Comparison of ENCODE assay signal across 17 cellular contexts in genomic region chr20:63952210-63952535, GRCh38. TPM values are rescaled to one million over a fixed set of nuclear protein-coding genes. Genes with fewer than 3 reads are reported as not detected.
DNase-seq lines count a peak whose midpoint lies in the region; ATAC-seq, FAIRE-seq and TF ChIP-seq lines count a peak whose summit lies in the region.
"Had no signal": no experiment of that assay in that cellular context is flagged by ENCODE, and none has a peak within 500 bp of the region (broad histone marks: within the 10 kb centered on the region; RNA-seq: fewer than 3 reads in every experiment).

No MANE protein-coding gene starts in this region.

- FAIRE-seq in GM12878 (lab: Jason Lieb, UNC) (no peak), small intestine (lab: Jason Lieb, UNC) (no peak)
- FAIRE-seq: G401.6 had no signal

- H3K36me3 ChIP-seq in BLaER1: 0 out of 2 replicates have a peak, but pooled peaks cover 6% of the 10 kb centered on the region
- no peaks in the 10 kb centered on the region; a peak in 2 of 4 replicates for H3K36me3 ChIP-seq in GM12878 (ENCODE audit: control insufficient read depth in 2 of 2, insufficient read depth in 2 of 2, low read length in 1 of 2)
- peaks cover 0 to 2% (median 0%) of the 10 kb centered on the region in 4 donors for H3K36me3 ChIP-seq in liver (ENCODE audit: control insufficient read depth in 4 of 4, insufficient read depth in 3 of 4, low read depth in 1 of 4, low read length in 3 of 4)
- no peaks in the 10 kb centered on the region for H3K36me3 ChIP-seq in small intestine (ENCODE audit: control insufficient read depth in 2 of 2, insufficient read depth in 2 of 2, low read length in 2 of 2)
- H3K36me3 ChIP-seq: upper lobe of right lung had no signal

- H3K4me3 ChIP-seq in BLaER1 (peak overlapping the region; percentile 60), GM12878 (no peak overlapping the region), liver (ENCODE audit: low read depth in 1 of 3, low read length in 3 of 3) (no peak overlapping the region), small intestine (ENCODE audit: low read depth in 1 of 2, low read length in 2 of 2) (no peak overlapping the region)
- H3K4me3 ChIP-seq: hepatocyte, upper lobe of right lung had no signal

- no peaks in the 10 kb centered on the region for H3K9me3 ChIP-seq in BLaER1
- no peaks in the 10 kb centered on the region for H3K9me3 ChIP-seq in GM12878 (replicated peaks; ENCODE audit: control insufficient read depth, insufficient read depth, low read length)
- no peaks in the 10 kb centered on the region for H3K9me3 ChIP-seq in liver (ENCODE audit: control insufficient read depth in 4 of 4, low read length in 3 of 4)
- H3K9me3 ChIP-seq in small intestine (ENCODE audit: control insufficient read depth, low read depth): no peaks in the 10 kb centered on the region
- H3K9me3 ChIP-seq: upper lobe of right lung had no signal

- POLR2A ChIA-PET in GM12878 (lab: Charles Lee): no interaction called here

- peaks cover 55% of the 10 kb centered on the region for H3K79me2 ChIP-seq in GM12878 (ENCODE audit: control insufficient read depth, insufficient read depth, low read length)

- H2AFZ ChIP-seq in GM12878 (ENCODE audit: control insufficient read depth, low read depth, low read length): no peak overlapping the region
- H2AFZ ChIP-seq: hepatocyte had no signal

- DNase-seq in GM12878 (ENCODE audit: low read depth, low spot score): no peak
- no peak for DNase-seq in small intestine
- no peak for DNase-seq in OCI-M2 (lab: John Stamatoyannopoulos, UW; ENCODE audit: unreplicated experiment)
- no peak for DNase-seq in activated gamma-delta T cell treated with Interleukin-2 at 50 U/mL for 16 hours
- DNase-seq in dedifferentiated amniotic fluid mesenchymal stem cell (ENCODE audit: extremely low spot score): no peak
- DNase-seq in NCI-H446 treated with DMSO at 0.1 percent for 48 hours (lab: John Stamatoyannopoulos, UW): no peak
- DNase-seq: activated CD8-positive, alpha-beta T cell treated with anti-CD3 and anti-CD28 coated beads for 36 hours; cortex of kidney; naive thymus-derived CD4-positive, alpha-beta T cell; NCI-H774; stimulated activated CD4-positive, alpha-beta T cell treated with anti-CD3 and anti-CD28 coated beads, Interleukin-1b, Interleukin-23, amount 100 ng/mL, for 48 hours; upper lobe of right lung had no signal

- H3K9ac ChIP-seq in BLaER1 (peak overlapping the region; percentile 75; the same call in 1 of the 2 replicates), GM12878 (ENCODE audit: control insufficient read depth, insufficient read depth, low read length) (no peak overlapping the region), liver (ENCODE audit: low read depth in 1 of 2, low read length in 2 of 2) (no peak overlapping the region)

- SMC1A ChIA-PET in GM12878 (lab: Charles Lee; ENCODE audit: uncharacterized antibody, unreplicated experiment): no interaction called here

- CTCF ChIA-PET in GM12878 (lab: Yijun Ruan, JAX): no interaction called here

- TF ChIP-seq RAD21 in GM12878 (IDR thresholded peaks at IDR 0.05; ENCODE audit: insufficient read depth, low read depth, low read length) (no peak), liver (IDR thresholded peaks at IDR 0.05) (no peak)

- H4K20me1 ChIP-seq in BLaER1 (peaks cover 88% of the 10 kb centered on the region), GM12878 (ENCODE audit: control insufficient read depth, insufficient read depth) (peaks cover 7% of the 10 kb centered on the region)

- no peak for TF ChIP-seq EP300 in GM12878 (IDR thresholded peaks at IDR 0.05; ENCODE audit: borderline replicate concordance in 1 of 2, control insufficient read depth in 1 of 2, low read depth in 2 of 2, low read length in 2 of 2)

- 86% methylated on average over 15 of the region's 15 CpGs for WGBS in GM12878 (ENCODE audit: insufficient coverage, insufficient replicate concordance, low lambda C conversion rate, missing lambda C conversion rate)
- 91% methylated on average over 15 of the region's 15 CpGs for WGBS in liver
- 66 to 78% (median 68%) methylated on average over 15 of the region's 15 CpGs for WGBS in small intestine, 3 donors

- H3K27ac ChIP-seq in BLaER1 (peak overlapping the region; percentile 81), GM12878 (ENCODE audit: control insufficient read depth, insufficient read depth) (no peak overlapping the region), liver (ENCODE audit: low read depth in 1 of 2, low read length in 2 of 2) (peak overlapping the region; percentile 10 to 39), small intestine (ENCODE audit: low read depth in 1 of 2, low read length in 1 of 2) (peak overlapping the region; percentile 70 to 74)
- H3K27ac ChIP-seq: hepatocyte had no signal

- H3K4me1 ChIP-seq in BLaER1: peaks cover 88% of the 10 kb centered on the region
- peaks cover 28% of the 10 kb centered on the region for H3K4me1 ChIP-seq in GM12878 (ENCODE audit: control insufficient read depth, insufficient read depth, low read length)
- H3K4me1 ChIP-seq in liver (ENCODE audit: control insufficient read depth in 4 of 4, insufficient read depth in 4 of 4, low read length in 3 of 4): peaks cover 29 to 84% (median 70%) of the 10 kb centered on the region in 4 donors
- peaks cover 13 to 23% of the 10 kb centered on the region in 2 donors for H3K4me1 ChIP-seq in small intestine (ENCODE audit: control insufficient read depth in 2 of 2, insufficient read depth in 1 of 2, low read depth in 1 of 2, low read length in 1 of 2)

- in situ Hi-C loops in GM12878 (cut with MboI): no loop called here

- H3K4me2 ChIP-seq in BLaER1 (peak overlapping the region; percentile 96), GM12878 (ENCODE audit: control insufficient read depth, insufficient read depth) (peak overlapping the region; percentile 44; the same call in 1 of the 2 replicates)
- H3K4me2 ChIP-seq: hepatocyte had no signal

- ATAC-seq in GM12878: no peak
- ATAC-seq: activated CD8-positive, alpha-beta T cell treated with anti-CD3 and anti-CD28 coated beads for 36 hours; activated T-helper 17 cell treated with anti-CD3 and anti-CD28 coated beads, Interleukin-2, amount 50 U/mL, for 72 hours; naive thymus-derived CD4-positive, alpha-beta T cell; upper lobe of right lung had no signal

- no peak for TF ChIP-seq POLR2A in GM12878 (IDR thresholded peaks at IDR 0.05; ENCODE audit: low read depth, low read length)

- RAD21 ChIA-PET in GM12878 (lab: Charles Lee; ENCODE audit: unreplicated experiment): no interaction called here

- no TSS peak for BruUV-seq in GM12878 (replicated peaks; lab: Mats Ljungman, UMichigan)

- intact Hi-C loops in GM12878 (cut with micrococcal nuclease; ENCODE audit: unreplicated experiment): no loop called here

- TF ChIP-seq CTCF in GM12878 (IDR thresholded peaks at IDR 0.05 in 2 of 3, conservative IDR thresholded peaks at IDR 0.05 in 1 of 3; ENCODE audit: control insufficient read depth in 2 of 3, extremely low read depth in 1 of 3, insufficient read depth in 1 of 3, low read depth in 3 of 3, low read length in 3 of 3): no peak
- TF ChIP-seq CTCF in liver (IDR thresholded peaks at IDR 0.05; ENCODE audit: low read depth, low read length, missing input control): no peak

- H3K27me3 ChIP-seq in BLaER1 (no peaks in the 10 kb centered on the region), GM12878 (replicated peaks in 1 of 2; ENCODE audit: control insufficient read depth in 2 of 2, insufficient read depth in 2 of 2, low read length in 1 of 2) (no peaks in the 10 kb centered on the region), liver (ENCODE audit: control insufficient read depth in 4 of 4, insufficient read depth in 4 of 4, low read length in 3 of 4) (no peaks in the 10 kb centered on the region), small intestine (ENCODE audit: control insufficient read depth in 2 of 2, insufficient read depth in 2 of 2, low read length in 2 of 2) (no peaks in the 10 kb centered on the region)
- H3K27me3 ChIP-seq: hepatocyte, upper lobe of right lung had no signal

RNA-seq across cellular contexts. Expression of gene UCKL1, which starts 4.0 kb away (rescaled TPM):
- total RNA-seq in GM12878 (2013; cell fraction: nucleolus; rRNA removed): 58.9 and 62.6 TPM in 2 replicates
- total RNA-seq in GM12878 (2014; rRNA removed) (17.5 and 23.6 TPM in 2 replicates), GM12878 (2014; rRNA removed; fragmentation: Illumina TruSeq; extraction: Trizol) (11.0 and 13.2 TPM in 2 replicates), GM12878 (2021) (30.0 and 36.3 TPM in 2 replicates), liver (10 to 100 TPM; 16.4 to 20.4 TPM)
- 10.2 TPM for polyA plus RNA-seq in GM12878 (2011; ENCODE audit: low read depth)
- polyA plus RNA-seq in GM12878 (2011; rRNA removed) (10.9 and 26.0 TPM in 2 replicates), GM12878 (2014; fragmentation: Illumina TruSeq; extraction: Trizol) (5.6 and 13.4 TPM in 2 replicates), GM12878 (2014; fragmentation: Nextera tagmentation; extraction: Ambion mirVana) (1 to 10 TPM; 2.4 to 7.9 TPM), GM12878 (2014; rRNA removed) (34.4 and 42.5 TPM in 2 replicates), GM12878 (2016; fragmentation: Nextera tagmentation; extraction: Ambion mirVana) (10 to 100 TPM; 27.9 to 30.8 TPM), liver (10 to 100 TPM; 16.4 to 20.1 TPM), small intestine (100 to 1,000 TPM in 1 of 3 donors, 10 to 100 TPM in 2; 47.1 to 131 (median 81.1) TPM)
- 34.7 and 54.2 TPM in 2 replicates for polyA plus RNA-seq in GM12878 (2011; cell fraction: cytosol; rRNA removed)
- 190 and 213 TPM in 2 replicates for polyA plus RNA-seq in GM12878 (2011; cell fraction: nucleus; rRNA removed)
- polyA plus RNA-seq in GM12878 (2012): 22.7 and 27.4 TPM in 2 replicates
- polyA minus RNA-seq in GM12878 (2011; rRNA and poly(A)+ RNA removed): 21.1 and 31.2 TPM in 2 replicates
- 9.9 and 11.3 TPM in 2 replicates for polyA minus RNA-seq in GM12878 (2011; cell fraction: cytosol; rRNA and poly(A)+ RNA removed)
- 26.1 and 40.2 TPM in 2 replicates for polyA minus RNA-seq in GM12878 (2011; cell fraction: nucleus; rRNA and poly(A)+ RNA removed)

RNA-seq across cellular contexts. Expression of gene ZNF512B, which starts 17.6 kb away (rescaled TPM):
- total RNA-seq in GM12878 (2013; cell fraction: nucleolus; rRNA removed): 16.9 and 19.5 TPM in 2 replicates
- total RNA-seq in GM12878 (2014; rRNA removed) (11.2 and 12.1 TPM in 2 replicates), GM12878 (2014; rRNA removed; fragmentation: Illumina TruSeq; extraction: Trizol) (5.2 and 5.6 TPM in 2 replicates), GM12878 (2021) (21.2 and 23.9 TPM in 2 replicates), liver (10 to 100 TPM in 1 of 2 donors, 1 to 10 TPM in 1; 9.2 to 11.8 TPM)
- 4.3 TPM for polyA plus RNA-seq in GM12878 (2011; ENCODE audit: low read depth)
- polyA plus RNA-seq in GM12878 (2011; rRNA removed) (1.8 and 2.8 TPM in 2 replicates), GM12878 (2014; fragmentation: Illumina TruSeq; extraction: Trizol) (2.0 and 5.1 TPM in 2 replicates), GM12878 (2014; fragmentation: Nextera tagmentation; extraction: Ambion mirVana) (under 1 TPM; 0.06 to 0.09 TPM), GM12878 (2014; rRNA removed) (12.2 and 15.2 TPM in 2 replicates), GM12878 (2016; fragmentation: Nextera tagmentation; extraction: Ambion mirVana) (1 to 10 TPM; 1.1 to 1.6 TPM), liver (10 to 100 TPM in 1 of 2 donors, 1 to 10 TPM in 1; 1.8 to 10.4 TPM), small intestine (1 to 10 TPM; 2.5 to 4.3 (median 3.0) TPM)
- polyA plus RNA-seq in GM12878 (2011; cell fraction: cytosol; rRNA removed): 4.7 and 6.6 TPM in 2 replicates
- polyA plus RNA-seq in GM12878 (2011; cell fraction: nucleus; rRNA removed): 39.6 and 50.7 TPM in 2 replicates
- polyA plus RNA-seq in GM12878 (2012): 11.0 and 14.2 TPM in 2 replicates
- 1.8 and 4.2 TPM in 2 replicates for polyA minus RNA-seq in GM12878 (2011; rRNA and poly(A)+ RNA removed)
- 2.4 and 2.7 TPM in 2 replicates for polyA minus RNA-seq in GM12878 (2011; cell fraction: cytosol; rRNA and poly(A)+ RNA removed)
- polyA minus RNA-seq in GM12878 (2011; cell fraction: nucleus; rRNA and poly(A)+ RNA removed): 4.0 and 6.9 TPM in 2 replicates

RNA-seq across cellular contexts. Expression of gene SAMD10, which starts 27.3 kb away (rescaled TPM):
- total RNA-seq in GM12878 (2013; cell fraction: nucleolus; rRNA removed): 118 and 125 TPM in 2 replicates
- 20.2 and 23.9 TPM in 2 replicates for total RNA-seq in GM12878 (2014; rRNA removed)
- 7.3 and 9.1 TPM in 2 replicates for total RNA-seq in GM12878 (2014; rRNA removed; fragmentation: Illumina TruSeq; extraction: Trizol)
- total RNA-seq in GM12878 (2021): 42.1 and 42.7 TPM in 2 replicates
- polyA plus RNA-seq in GM12878 (2011; ENCODE audit: low read depth): 26.5 TPM
- 14.1 and 28.4 TPM in 2 replicates for polyA plus RNA-seq in GM12878 (2011; rRNA removed)
- 45.8 and 64.7 TPM in 2 replicates for polyA plus RNA-seq in GM12878 (2011; cell fraction: cytosol; rRNA removed)
- 503 and 608 TPM in 2 replicates for polyA plus RNA-seq in GM12878 (2011; cell fraction: nucleus; rRNA removed)
- 51.9 and 72.0 TPM in 2 replicates for polyA plus RNA-seq in GM12878 (2012)
- polyA plus RNA-seq in GM12878 (2014; fragmentation: Illumina TruSeq; extraction: Trizol): 4.7 and 16.3 TPM in 2 replicates
- polyA plus RNA-seq in GM12878 (2014; fragmentation: Nextera tagmentation; extraction: Ambion mirVana): 1 to 10 TPM; 1.3 to 3.5 TPM
- polyA plus RNA-seq in GM12878 (2014; rRNA removed): 51.4 and 52.0 TPM in 2 replicates
- polyA plus RNA-seq in GM12878 (2016; fragmentation: Nextera tagmentation; extraction: Ambion mirVana): 10 to 100 TPM; 16.1 to 19.5 TPM
- polyA minus RNA-seq in GM12878 (2011; rRNA and poly(A)+ RNA removed): 4.3 and 15.1 TPM in 2 replicates
- polyA minus RNA-seq in GM12878 (2011; cell fraction: cytosol; rRNA and poly(A)+ RNA removed): 12.4 and 12.9 TPM in 2 replicates
- polyA minus RNA-seq in GM12878 (2011; cell fraction: nucleus; rRNA and poly(A)+ RNA removed): 18.6 and 20.6 TPM in 2 replicates
- 1 to 10 TPM; 1.4 to 2.8 TPM for total RNA-seq in liver
- polyA plus RNA-seq in liver: 1 to 10 TPM in 1 of 2 donors, under 1 TPM in 1; 0.74 to 3.4 TPM
- polyA plus RNA-seq in small intestine: 1 to 10 TPM; 3.6 to 7.3 (median 5.8) TPM

RNA-seq across cellular contexts. Expression of gene PRPF6, which starts 28.8 kb away (rescaled TPM):
- 134 and 156 TPM in 2 replicates for total RNA-seq in GM12878 (2013; cell fraction: nucleolus; rRNA removed)
- total RNA-seq in GM12878 (2014; rRNA removed) (57.6 and 62.5 TPM in 2 replicates), GM12878 (2014; rRNA removed; fragmentation: Illumina TruSeq; extraction: Trizol) (66.1 and 72.2 TPM in 2 replicates), GM12878 (2021) (100 and 102 TPM in 2 replicates), liver (10 to 100 TPM; 24.2 to 24.9 TPM)
- polyA plus RNA-seq in GM12878 (2011; ENCODE audit: low read depth): 52.6 TPM
- polyA plus RNA-seq in GM12878 (2011; rRNA removed) (33.4 and 52.7 TPM in 2 replicates), GM12878 (2014; fragmentation: Illumina TruSeq; extraction: Trizol) (53.4 and 73.9 TPM in 2 replicates), GM12878 (2014; fragmentation: Nextera tagmentation; extraction: Ambion mirVana) (10 to 100 TPM in 1 of 2 experiments, 1 to 10 TPM in 1; 5.0 to 10.7 TPM), GM12878 (2014; rRNA removed) (70.4 and 71.9 TPM in 2 replicates), GM12878 (2016; fragmentation: Nextera tagmentation; extraction: Ambion mirVana) (100 to 1,000 TPM in 1 of 2 experiments, 10 to 100 TPM in 1; 97.9 to 102 TPM), liver (10 to 100 TPM; 16.3 to 22.0 TPM), small intestine (10 to 100 TPM; 35.3 to 48.6 (median 47.5) TPM)
- 56.1 and 59.7 TPM in 2 replicates for polyA plus RNA-seq in GM12878 (2011; cell fraction: cytosol; rRNA removed)
- polyA plus RNA-seq in GM12878 (2011; cell fraction: nucleus; rRNA removed): 68.3 and 113 TPM in 2 replicates
- 74.7 and 84.6 TPM in 2 replicates for polyA plus RNA-seq in GM12878 (2012)
- polyA minus RNA-seq in GM12878 (2011; rRNA and poly(A)+ RNA removed): 56.6 and 60.4 TPM in 2 replicates
- polyA minus RNA-seq in GM12878 (2011; cell fraction: cytosol; rRNA and poly(A)+ RNA removed): 25.3 and 31.2 TPM in 2 replicates
- polyA minus RNA-seq in GM12878 (2011; cell fraction: nucleus; rRNA and poly(A)+ RNA removed): 22.7 and 36.7 TPM in 2 replicates

RNA-seq across cellular contexts. Expression of gene DNAJC5, which starts 57.2 kb away (rescaled TPM):
- 32.0 and 39.1 TPM in 2 replicates for total RNA-seq in GM12878 (2013; cell fraction: nucleolus; rRNA removed)
- 33.7 and 36.0 TPM in 2 replicates for total RNA-seq in GM12878 (2014; rRNA removed)
- 16.9 and 17.9 TPM in 2 replicates for total RNA-seq in GM12878 (2014; rRNA removed; fragmentation: Illumina TruSeq; extraction: Trizol)
- 34.6 and 36.8 TPM in 2 replicates for total RNA-seq in GM12878 (2021)
- 10.2 TPM for polyA plus RNA-seq in GM12878 (2011; ENCODE audit: low read depth)
- 13.2 and 20.6 TPM in 2 replicates for polyA plus RNA-seq in GM12878 (2011; rRNA removed)
- polyA plus RNA-seq in GM12878 (2011; cell fraction: cytosol; rRNA removed): 29.7 and 34.3 TPM in 2 replicates
- 34.3 and 39.2 TPM in 2 replicates for polyA plus RNA-seq in GM12878 (2011; cell fraction: nucleus; rRNA removed)
- 20.7 and 21.7 TPM in 2 replicates for polyA plus RNA-seq in GM12878 (2012)
- 6.1 and 16.0 TPM in 2 replicates for polyA plus RNA-seq in GM12878 (2014; fragmentation: Illumina TruSeq; extraction: Trizol)
- polyA plus RNA-seq in GM12878 (2014; fragmentation: Nextera tagmentation; extraction: Ambion mirVana): 1 to 10 TPM in 1 of 2 experiments, under 1 TPM in 1; 0.69 to 1.6 TPM
- polyA plus RNA-seq in GM12878 (2014; rRNA removed): 27.8 and 31.8 TPM in 2 replicates
- polyA plus RNA-seq in GM12878 (2016; fragmentation: Nextera tagmentation; extraction: Ambion mirVana): 10 to 100 TPM; 11.7 to 16.0 TPM
- polyA minus RNA-seq in GM12878 (2011; rRNA and poly(A)+ RNA removed): 22.3 and 37.0 TPM in 2 replicates
- 13.5 and 16.1 TPM in 2 replicates for polyA minus RNA-seq in GM12878 (2011; cell fraction: cytosol; rRNA and poly(A)+ RNA removed)
- polyA minus RNA-seq in GM12878 (2011; cell fraction: nucleus; rRNA and poly(A)+ RNA removed): 7.3 and 14.4 TPM in 2 replicates
- total RNA-seq in liver: 10 to 100 TPM; 22.4 to 28.6 TPM
- 10 to 100 TPM in 1 of 2 donors, 1 to 10 TPM in 1; 8.2 to 15.0 TPM for polyA plus RNA-seq in liver
- polyA plus RNA-seq in small intestine: 10 to 100 TPM; 37.0 to 52.3 (median 43.7) TPM
